17 cellular contexts compared by ENCODE assay signal in genomic region chr4:184263461-184263860, GRCh38. TPM values are rescaled to one million over a fixed set of nuclear protein-coding genes. Genes with fewer than 3 reads are reported as not detected.
DNase-seq lines count a peak whose midpoint lies in the region; ATAC-seq and TF ChIP-seq lines count a peak whose summit lies in the region.
"Had no signal": no experiment of that assay in that cellular context is flagged by ENCODE, and none has a peak within 500 bp of the region (broad histone marks: within the 10 kb centered on the region; RNA-seq: fewer than 3 reads in every experiment).

No MANE protein-coding gene starts in this region.

- H3K4me1 Mint-ChIP-seq in GM23338 = peaks cover 23% of the 10 kb centered on the region
- H3K4me1 Mint-ChIP-seq in activated T-helper 17 cell treated with anti-CD3 and anti-CD28 coated beads, Interleukin-2, amount 50 U/mL, for 72 hours = peaks cover 35% of the 10 kb centered on the region

- H3K9me3 Mint-ChIP-seq in GM23338 = peaks cover 6% of the 10 kb centered on the region; the same call in 2 of the 3 replicates
- H3K9me3 Mint-ChIP-seq in activated T-helper 17 cell treated with anti-CD3 and anti-CD28 coated beads, Interleukin-2, amount 50 U/mL, for 72 hours = no peaks in the 10 kb centered on the region
- H3K9me3 Mint-ChIP-seq: activated naive CD4-positive, alpha-beta T cell treated with anti-CD3 and anti-CD28 coated beads, Interleukin-2, amount 50 U/mL, for 24 hours; activated T-cell treated with anti-CD3 and anti-CD28 coated beads, Interleukin-2, amount 50 U/mL, for 72 hours; mesothelial cell of epicardium; nephron progenitor cell had no signal

- H4K20me1 ChIP-seq in SK-N-SH (ENCODE audit: insufficient read depth) (no peaks in the 10 kb centered on the region), GM23338 (replicated peaks; ENCODE audit: insufficient read depth) (no peaks in the 10 kb centered on the region), osteoblast (ENCODE audit: insufficient read depth, low read length) (no peaks in the 10 kb centered on the region)

- H2AFZ ChIP-seq in SK-N-SH (ENCODE audit: low read depth) = peak overlapping the region; percentile 78; the same call in 1 of the 2 replicates
- H2AFZ ChIP-seq in GM23338 = peak overlapping the region; percentile 2; the same call in 1 of the 2 replicates
- peak overlapping the region; percentile 89 for H2AFZ ChIP-seq in osteoblast (ENCODE audit: low read length)

- no peaks in the 10 kb centered on the region for H3K36me3 Mint-ChIP-seq in GM23338 (ENCODE audit: low read depth)
- no peaks in the 10 kb centered on the region for H3K36me3 Mint-ChIP-seq in activated T-helper 17 cell treated with anti-CD3 and anti-CD28 coated beads, Interleukin-2, amount 50 U/mL, for 72 hours (ENCODE audit: low read depth)
- H3K36me3 Mint-ChIP-seq: activated naive CD4-positive, alpha-beta T cell treated with anti-CD3 and anti-CD28 coated beads, Interleukin-2, amount 50 U/mL, for 24 hours; mesothelial cell of epicardium had no signal

- no peak overlapping the region for H3K4me3 Mint-ChIP-seq in GM23338
- no peak overlapping the region for H3K4me3 Mint-ChIP-seq in activated T-helper 17 cell treated with anti-CD3 and anti-CD28 coated beads, Interleukin-2, amount 50 U/mL, for 72 hours
- H3K4me3 Mint-ChIP-seq: activated naive CD4-positive, alpha-beta T cell treated with anti-CD3 and anti-CD28 coated beads, Interleukin-2, amount 50 U/mL, for 24 hours; mesothelial cell of epicardium; nephron progenitor cell had no signal

- POLR2A ChIA-PET in SK-N-SH (lab: Yijun Ruan, JAX) = interaction anchor here (1.0 to 2.1 kb wide), 3 partner anchors 25 to 283 kb away, joined by 3 to 16 read pairs (median 3); no protein-coding TSS in a partner anchor

- TF ChIP-seq RAD21 in SK-N-SH (IDR thresholded peaks at IDR 0.05; ENCODE audit: low read length) = no peak

- H3K9me3 ChIP-seq in SK-N-SH (no peaks in the 10 kb centered on the region), osteoblast (ENCODE audit: low read depth, low read length) (no peaks in the 10 kb centered on the region)
- H3K9me3 ChIP-seq: Caco-2, left lung, tibial artery had no signal

- H3K79me2 ChIP-seq in SK-N-SH (ENCODE audit: insufficient read depth) = no peaks in the 10 kb centered on the region
- no peaks in the 10 kb centered on the region for H3K79me2 ChIP-seq in GM23338 (replicated peaks; ENCODE audit: insufficient read depth)
- H3K79me2 ChIP-seq in osteoblast (ENCODE audit: insufficient read depth, low read length) = no peaks in the 10 kb centered on the region

- H3K27me3 ChIP-seq in SK-N-SH (ENCODE audit: insufficient read depth) (no peaks in the 10 kb centered on the region), GM23338 (ENCODE audit: insufficient read depth) (no peaks in the 10 kb centered on the region), osteoblast (ENCODE audit: insufficient read depth, low read length) (no peaks in the 10 kb centered on the region)
- H3K27me3 ChIP-seq: left lung had no signal

- no peak overlapping the region for H3K9ac ChIP-seq in SK-N-SH

- H3K4me3 ChIP-seq in SK-N-SH (ENCODE audit: low read depth in 2 of 2, low read length in 1 of 2) = no peak overlapping the region
- no peak overlapping the region for H3K4me3 ChIP-seq in GM23338
- H3K4me3 ChIP-seq in osteoblast (ENCODE audit: insufficient read depth, low read length) = no peak overlapping the region
- H3K4me3 ChIP-seq: left lung, tibial artery had no signal

- H3K9me2 ChIP-seq in SK-N-SH (no peaks in the 10 kb centered on the region), GM23338 (ENCODE audit: insufficient read depth) (peaks cover 4% of the 10 kb centered on the region; the same call in 1 of the 2 replicates)

- no peak for TF ChIP-seq EP300 in SK-N-SH (IDR thresholded peaks at IDR 0.05; ENCODE audit: borderline replicate concordance in 1 of 2, low read depth in 1 of 2, low read length in 1 of 2)

- H3F3A ChIP-seq in SK-N-SH (replicated peaks; ENCODE audit: insufficient read depth) (no peaks in the 10 kb centered on the region), GM23338 (replicated peaks; ENCODE audit: low read depth) (no peaks in the 10 kb centered on the region; the same call in 1 of the 2 replicates)

- H3K27ac ChIP-seq in SK-N-SH (ENCODE audit: low read depth in 2 of 2, low read length in 1 of 2) (no peak overlapping the region), GM23338 (ENCODE audit: low read depth) (no peak overlapping the region), osteoblast (ENCODE audit: low read depth, low read length) (peak overlapping the region; percentile 25)
- H3K27ac ChIP-seq: 22Rv1, tibial artery had no signal

- 85% methylated on average over 4 of the region's 5 CpGs for WGBS in SK-N-SH (ENCODE audit: low lambda C conversion rate)

- H3K36me3 ChIP-seq in SK-N-SH (replicated peaks in 1 of 2; ENCODE audit: control insufficient read depth in 1 of 2, insufficient read depth in 2 of 2, low read length in 1 of 2) = no peaks in the 10 kb centered on the region
- H3K36me3 ChIP-seq in GM23338 (ENCODE audit: insufficient read depth) = no peaks in the 10 kb centered on the region
- no peaks in the 10 kb centered on the region for H3K36me3 ChIP-seq in osteoblast (ENCODE audit: insufficient read depth, low read length)
- H3K36me3 ChIP-seq: left lung, tibial artery had no signal

- no peak for TF ChIP-seq CTCF in SK-N-SH (IDR thresholded peaks at IDR 0.05)
- no peak for TF ChIP-seq CTCF in GM23338 (conservative IDR thresholded peaks at IDR 0.05; ENCODE audit: low read depth in 2 of 2)
- no peak for TF ChIP-seq CTCF in osteoblast (IDR thresholded peaks at IDR 0.05; ENCODE audit: extremely low read depth, low read depth, low read length)

- DNase-seq in SK-N-SH (no peak), GM23338 (ENCODE audit: low spot score) (no peak), osteoblast (ENCODE audit: insufficient read length, low spot score, missing footprints) (no peak), NOMO-1 treated with dmso at 0.1 percent for 144 hours (lab: John Stamatoyannopoulos, UW; ENCODE audit: unreplicated experiment) (no peak), Kasumi-1 (lab: John Stamatoyannopoulos, UW) (no peak)

- CTCF ChIA-PET in SK-N-SH (lab: Yijun Ruan, JAX) = interaction anchor here (0.6 to 4.1 kb wide), 70 partner anchors 10 to 833 kb away, joined by 3 to 72 read pairs (median 5); partner anchors contain the start of genes CASP3, ENPP6, IRF2 and PRIMPOL

- H3K27me3 Mint-ChIP-seq in GM23338 (ENCODE audit: insufficient read depth, low read depth, poor library complexity) = peaks cover 9% of the 10 kb centered on the region
- no peaks in the 10 kb centered on the region for H3K27me3 Mint-ChIP-seq in activated T-helper 17 cell treated with anti-CD3 and anti-CD28 coated beads, Interleukin-2, amount 50 U/mL, for 72 hours
- H3K27me3 Mint-ChIP-seq: activated naive CD4-positive, alpha-beta T cell treated with anti-CD3 and anti-CD28 coated beads, Interleukin-2, amount 50 U/mL, for 24 hours had no signal

- no peak for ATAC-seq in SK-N-SH treated with all-trans-retinoic acid at 6 μM for 48 hours
- no peak for ATAC-seq in GM23338
- no peak for ATAC-seq in activated T-helper 17 cell treated with anti-CD3 and anti-CD28 coated beads, Interleukin-2, amount 50 U/mL, for 72 hours (replicated peaks)
- no peak for ATAC-seq in GM19452 (IDR thresholded peaks at IDR 0.05; ENCODE audit: unreplicated experiment)

- H3K4me1 ChIP-seq in SK-N-SH (ENCODE audit: control insufficient read depth in 1 of 2, insufficient read depth in 2 of 2, low read depth in 1 of 2, low read length in 1 of 2) (peaks cover 2 to 11% of the 10 kb centered on the region in 2 experiments; a peak in 2 of 4 replicates), GM23338 (ENCODE audit: insufficient read depth) (peaks cover 3% of the 10 kb centered on the region; the same call in 1 of the 2 replicates), osteoblast (ENCODE audit: insufficient read depth, low read length) (peaks cover 36% of the 10 kb centered on the region)
- H3K4me1 ChIP-seq: Caco-2, tibial artery had no signal

- H3K27ac Mint-ChIP-seq in GM23338 = no peak overlapping the region
- peak overlapping the region; percentile 77 for H3K27ac Mint-ChIP-seq in activated T-helper 17 cell treated with anti-CD3 and anti-CD28 coated beads, Interleukin-2, amount 50 U/mL, for 72 hours
- H3K27ac Mint-ChIP-seq: mesothelial cell of epicardium, nephron progenitor cell had no signal

- H3K4me2 ChIP-seq in SK-N-SH (no peak overlapping the region), GM23338 (no peak overlapping the region), osteoblast (ENCODE audit: insufficient read depth, low read length) (no peak overlapping the region)

TF ChIP-seq in SK-N-SH, 30 proteins besides CTCF, POLR2A, EP300 and RAD21:
- no peak for TF ChIP-seq FOXM1 (IDR thresholded peaks at IDR 0.05; ENCODE audit: low read depth)
- TF ChIP-seq NRF1 (IDR thresholded peaks at IDR 0.05; ENCODE audit: low read depth, low read length) = no peak
- TF ChIP-seq SIN3A (IDR thresholded peaks at IDR 0.05; ENCODE audit: borderline replicate concordance, low read depth, low read length) = no peak
- TF ChIP-seq TAF1 (IDR thresholded peaks at IDR 0.05; ENCODE audit: borderline replicate concordance, low read depth, low read length) = no peak
- TF ChIP-seq TEAD4 (IDR thresholded peaks at IDR 0.05; ENCODE audit: borderline replicate concordance, insufficient read depth) = no peak

TF ChIP-seq in SK-N-SH treated with all-trans-retinoic acid at 6 μM for 48 hours, 23 proteins besides CTCF, POLR2A, EP300 and RAD21 (continues in another document):
- no peak for TF ChIP-seq BACH2 (CRISPR knock-in tag; IDR thresholded peaks at IDR 0.05; ENCODE audit: borderline replicate concordance)
- TF ChIP-seq ZFP3 (CRISPR knock-in tag; IDR thresholded peaks at IDR 0.05) = no peak
- TF ChIP-seq CSDC2 (CRISPR knock-in tag; IDR thresholded peaks at IDR 0.05) = no peak
- no peak for TF ChIP-seq PPARA (CRISPR knock-in tag; IDR thresholded peaks at IDR 0.05; ENCODE audit: borderline replicate concordance)

RNA-seq across cellular contexts. Expression of gene ENPP6, which starts 45.8 kb away (rescaled TPM):
- polyA plus RNA-seq in SK-N-SH (2012; rRNA removed) = not detected in 2 replicates
- polyA plus RNA-seq in SK-N-SH (2012; cell fraction: cytosol; rRNA removed) = 0.01 and 0.04 TPM in 2 replicates
- 0.12 TPM in 1 of 2 replicates, not detected in the other for polyA plus RNA-seq in SK-N-SH (2012; cell fraction: nucleus; rRNA removed)
- total RNA-seq in GM23338 (2014; rRNA removed; shearing (Covaris generic)) = 0.23 TPM in 1 of 2 replicates, not detected in the other
- polyA plus RNA-seq in GM23338 (2016; fragmentation: Nextera tagmentation; extraction: Ambion mirVana) = 0.05 and 0.11 TPM in 2 replicates
- total RNA-seq in activated T-helper 17 cell treated with anti-CD3 and anti-CD28 coated beads, Interleukin-2, amount 50 U/mL, for 72 hours = 1 to 10 TPM in 1 of 2 donors, under 1 TPM in 1; 0.82 to 2.2 TPM
- total RNA-seq in osteoblast = under 0.01 TPM in 1 of 2 replicates, not detected in the other
- total RNA-seq: Caco-2, H7 had no signal

Comparison
In these comparisons a context has a peak if more than half of its experiments do, and no peak if none do; other contexts are left out.
1. H2AFZ ChIP-seq: peak in every context shown above with its lines; median percentile 89 in osteoblast; 78 in SK-N-SH; 2 in GM23338.